ENCODE assay signal across 8 cellular contexts in the genomic region with DNA sequence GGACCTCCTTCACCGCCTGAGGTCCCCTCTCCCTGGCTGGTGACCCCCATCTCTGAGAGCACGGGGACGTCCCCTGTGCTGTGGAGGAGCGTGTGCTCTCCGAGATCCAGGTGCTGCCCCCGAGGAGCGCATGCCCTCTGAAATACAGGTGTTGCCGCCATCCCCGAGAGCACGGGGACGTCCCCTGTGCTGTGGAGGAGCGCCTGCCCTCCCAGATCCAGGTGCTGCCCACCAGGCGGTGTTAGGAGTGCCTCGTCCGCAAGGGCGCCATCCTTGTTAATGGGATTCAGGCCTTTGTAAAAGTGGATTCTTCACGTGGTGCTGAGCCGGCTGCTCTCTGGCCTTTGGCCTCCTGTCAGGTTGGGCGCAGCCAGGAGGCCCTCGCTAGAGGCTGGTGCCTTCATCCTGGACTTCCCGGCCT. TPM values are rescaled to one million over a fixed set of nuclear protein-coding genes. Genes with fewer than 3 reads are reported as not detected.
DNase-seq lines count a peak whose midpoint lies in the region; ATAC-seq and TF ChIP-seq lines count a peak whose summit lies in the region.

No MANE protein-coding gene starts in this region.

- peaks cover 0 to 48% (median 30%) of the 10 kb centered on the region in 11 experiments; a peak in 17 of 22 replicates for H4K20me1 ChIP-seq in BLaER1 treated with 17β-estradiol and CSF1 and Interleukin-3, amounts not matched to agents 10 nM and 100 nM

- peak overlapping the region; percentile 25 to 67 (median 51); a peak in 18 of 22 replicates for H3K4me2 ChIP-seq in BLaER1 treated with 17β-estradiol and CSF1 and Interleukin-3, amounts not matched to agents 10 nM and 100 nM

- peak overlapping the region in 7 of 11 experiments; percentile 23 to 59 (median 41); a peak in 11 of 22 replicates for H3K27ac ChIP-seq in BLaER1 treated with 17β-estradiol and CSF1 and Interleukin-3, amounts not matched to agents 10 nM and 100 nM
- H3K27ac ChIP-seq in thyroid gland, result no peak overlapping the region

- H3K9me3 Mint-ChIP-seq in memory B cell, result no peaks in the 10 kb centered on the region

- no peak overlapping the region for H3K4me3 ChIP-seq in BLaER1 treated with 17β-estradiol and CSF1 and Interleukin-3, amounts not matched to agents 10 nM and 100 nM
- peak overlapping the region in 1 of 3 donors; percentile 10 for H3K4me3 ChIP-seq in thyroid gland (replicated peaks in 1 of 3)

- 67 to 75% methylated on average over 9 to 13 of the region's 21 CpGs for WGBS in thyroid gland, 2 donors

- peak overlapping the region; percentile 42 for H3K27ac Mint-ChIP-seq in memory B cell

- TF ChIP-seq CTCF in thyroid gland (IDR thresholded peaks at IDR 0.05), result no peak

- peaks cover 5% of the 10 kb centered on the region for H3K4me1 Mint-ChIP-seq in memory B cell

- H3K27me3 Mint-ChIP-seq in memory B cell, result no peaks in the 10 kb centered on the region

- peaks cover 0 to 25% (median 22%) of the 10 kb centered on the region in 11 experiments; a peak in 13 of 22 replicates for H3K9me3 ChIP-seq in BLaER1 treated with 17β-estradiol and CSF1 and Interleukin-3, amounts not matched to agents 10 nM and 100 nM (replicated peaks in 1 of 11)
- H3K9me3 ChIP-seq in thyroid gland, result no peaks in the 10 kb centered on the region

- H3K4me3 Mint-ChIP-seq in memory B cell, result peak overlapping the region; percentile 68

- DNase-seq in NCI-H69 (lab: John Stamatoyannopoulos, UW) (peak; percentile 47), memory B cell (ENCODE audit: low spot score in 2 of 2) (no peak), thyroid gland (no peak)

- peak; percentile 12 for ATAC-seq in GM21423 (IDR thresholded peaks at IDR 0.05; ENCODE audit: unreplicated experiment)
- peak; percentile 41 for ATAC-seq in memory B cell (ENCODE audit: low read depth)
- ATAC-seq in HG03565 (IDR thresholded peaks at IDR 0.05; ENCODE audit: unreplicated experiment), result no peak
- no peak for ATAC-seq in GM18858 (IDR thresholded peaks at IDR 0.05; ENCODE audit: unreplicated experiment)
- no peak for ATAC-seq in GM18519 (IDR thresholded peaks at IDR 0.05; ENCODE audit: low FRiP score, unreplicated experiment)

- H3K27me3 ChIP-seq in BLaER1 treated with 17β-estradiol and CSF1 and Interleukin-3, amounts not matched to agents 10 nM and 100 nM, result no peaks in the 10 kb centered on the region
- H3K27me3 ChIP-seq in thyroid gland, result no peaks in the 10 kb centered on the region

- peak overlapping the region in 8 of 11 experiments; percentile 6 to 58 (median 42); a peak in 10 of 22 replicates for H3K9ac ChIP-seq in BLaER1 treated with 17β-estradiol and CSF1 and Interleukin-3, amounts not matched to agents 10 nM and 100 nM

- H3K4me1 ChIP-seq in BLaER1 treated with 17β-estradiol and CSF1 and Interleukin-3, amounts not matched to agents 10 nM and 100 nM, result peaks cover 0 to 22% (median 17%) of the 10 kb centered on the region in 10 experiments; a peak in 16 of 20 replicates
- peaks cover 0 to 8% of the 10 kb centered on the region in 2 donors for H3K4me1 ChIP-seq in thyroid gland

- intact Hi-C loops in thyroid gland (cut with DNase I), result loop anchor here (5.0 to 10.0 kb wide), 3 partner anchors 188 to 460 kb away; a partner anchor contains a TSS

- peaks cover 40 to 59% (median 50%) of the 10 kb centered on the region in 11 experiments for H3K36me3 ChIP-seq in BLaER1 treated with 17β-estradiol and CSF1 and Interleukin-3, amounts not matched to agents 10 nM and 100 nM
- no peaks in the 10 kb centered on the region for H3K36me3 ChIP-seq in thyroid gland

- TF ChIP-seq POLR2A in thyroid gland (IDR thresholded peaks at IDR 0.05), result no peak

- H3K36me3 Mint-ChIP-seq in memory B cell, result peaks cover 2% of the 10 kb centered on the region

RNA-seq across cellular contexts. Expression of a gene that starts 10.1 kb away (rescaled TPM):
- total RNA-seq in thyroid gland, result 10 to 100 TPM in 2 of 4 donors, 1 to 10 TPM in 2; 9.3 to 22.4 (median 10.1) TPM

RNA-seq across cellular contexts. Expression of a gene that starts 10.2 kb away (rescaled TPM):
- 10 to 100 TPM; 11.2 to 23.1 (median 13.7) TPM for total RNA-seq in thyroid gland

Comparison
In these comparisons a context has a peak if more than half of its experiments do, and no peak if none do; other contexts are left out.
1. H3K27ac ChIP-seq: peak in BLaER1 treated with 17β-estradiol and CSF1 and Interleukin-3, amounts not matched to agents 10 nM and 100 nM (7 of 11); none in thyroid gland (0 of 3).
2. ATAC-seq: peak in GM21423 (single experiment) and memory B cell (single experiment); none in HG03565 (single experiment), GM18858 (single experiment) and GM18519 (single experiment).